27 cellular contexts compared by ENCODE assay signal in genomic region chr15:29003446-29004233, GRCh38.
DNase-seq lines count a peak whose midpoint lies in the region; ATAC-seq, FAIRE-seq and TF ChIP-seq lines count a peak whose summit lies in the region.
"Had no signal": no experiment of that assay in that cellular context is flagged by ENCODE, and none has a peak within 500 bp of the region (broad histone marks: within the 10 kb centered on the region; RNA-seq: fewer than 3 reads in every experiment).

No MANE protein-coding gene starts in this region.

- DNase-seq in DND-41 (peak; percentile 5), M059J (ENCODE audit: low read depth) (peak; percentile 20), astrocyte of the spinal cord (ENCODE audit: low read depth, low spot score) (peak; percentile 22), nephron progenitor cell (no peak), kidney (no peak), caudate nucleus (lab: John Stamatoyannopoulos, UW) (no peak), testis (no peak)
- DNase-seq: activated CD4-positive, alpha-beta T cell treated with anti-CD3 and anti-CD28 coated beads for 4 hours; Caco-2; cerebellar nuclear complex; DMS79 treated with DMSO at 0.1 percent for 48 hours; H9; mesendoderm; NCI-H1048; NCI-H187 treated with DMSO at 0.1 percent for 48 hours; NCI-H69; ovary; RPMI8226; SK-N-SH; stimulated activated CD4-positive, alpha-beta T cell treated with anti-CD3 and anti-CD28 coated beads, Interleukin-2, amount 100 ng/mL, for 48 hours had no signal

- H3K36me3 ChIP-seq in DND-41 (ENCODE audit: insufficient read depth, low read length) (no peaks in the 10 kb centered on the region), kidney (ENCODE audit: control insufficient read depth in 1 of 2, insufficient read depth in 2 of 2, low read length in 2 of 2) (no peaks in the 10 kb centered on the region), testis (ENCODE audit: low read depth, missing control alignments) (no peaks in the 10 kb centered on the region)
- H3K36me3 ChIP-seq: adrenal gland, ovary had no signal

- H3K36me3 Mint-ChIP-seq in nephron progenitor cell (ENCODE audit: low read depth), result peaks cover 63% of the 10 kb centered on the region
- H3K36me3 Mint-ChIP-seq: stimulated activated memory B cell treated with anti-CD40 and anti-IgM and Interleukin-4, amounts not matched to agents 10 μg/mL and 1 μg/mL and 100 μg/mL, for 72 hours had no signal

- no peak for FAIRE-seq in kidney (lab: Jason Lieb, UNC)

- H3K4me3 ChIP-seq in DND-41 (ENCODE audit: low read depth in 1 of 2, low read length in 2 of 2), result no peak overlapping the region
- no peak overlapping the region for H3K4me3 ChIP-seq in astrocyte of the spinal cord (ENCODE audit: low read depth, low read length)
- H3K4me3 ChIP-seq in kidney (ENCODE audit: low read length in 2 of 2), result no peak overlapping the region
- no peak overlapping the region for H3K4me3 ChIP-seq in testis
- H3K4me3 ChIP-seq: adrenal gland; BLaER1 treated with 17β-estradiol and CSF1 and Interleukin-3, amounts not matched to agents 10 nM and 100 nM; ovary had no signal

- WGBS in testis, 2 donors, result 81 to 84% methylated on average over 5 of the region's 5 CpGs

- peaks cover 2% of the 10 kb centered on the region for H3K27me3 Mint-ChIP-seq in nephron progenitor cell (ENCODE audit: low read depth, poor library complexity)
- H3K27me3 Mint-ChIP-seq: stimulated activated memory B cell treated with anti-CD40 and anti-IgM and Interleukin-4, amounts not matched to agents 10 μg/mL and 1 μg/mL and 100 μg/mL, for 72 hours had no signal

- intact Hi-C loops in kidney (cut with DNase I), result no loop called here
- intact Hi-C loops in testis (cut with DNase I; ENCODE audit: low total_unique reads), result no loop called here

- no peak for TF ChIP-seq POLR2A in testis (IDR thresholded peaks at IDR 0.05)

- H3K9ac ChIP-seq in DND-41 (ENCODE audit: low read depth, low read length), result no peak overlapping the region
- no peak overlapping the region for H3K9ac ChIP-seq in kidney (ENCODE audit: low read length in 2 of 2)
- H3K9ac ChIP-seq: BLaER1 treated with 17β-estradiol and CSF1 and Interleukin-3, amounts not matched to agents 10 nM and 100 nM; SK-N-SH had no signal

- ATAC-seq in DND-41 (ENCODE audit: insufficient read depth, low read depth), result peak; percentile 52; the same call in 2 of the 3 replicates
- ATAC-seq in esophagus mucosa, result no peak

- no peaks in the 10 kb centered on the region for H4K20me1 ChIP-seq in DND-41 (ENCODE audit: insufficient read depth, low read length)
- H4K20me1 ChIP-seq: BLaER1 treated with 17β-estradiol and CSF1 and Interleukin-3, amounts not matched to agents 10 nM and 100 nM had no signal

- no peak overlapping the region for H3K4me2 ChIP-seq in DND-41 (ENCODE audit: insufficient read depth, low read length)
- H3K4me2 ChIP-seq: SK-N-SH had no signal

- H3K27ac Mint-ChIP-seq in nephron progenitor cell, result peak overlapping the region; percentile 80
- H3K27ac Mint-ChIP-seq: activated T-helper 2 cell treated with anti-CD3 and anti-CD28 coated beads, Interferon-gamma antibody, Interleukin-2, Interleukin-4, amounts not matched to agents 10 μg/mL and 5 μg/mL and 100 μg/mL, durations not matched to agents 14 hours and 24 hours and 36 hours; stimulated activated memory B cell treated with anti-CD40 and anti-IgM and Interleukin-4, amounts not matched to agents 10 μg/mL and 1 μg/mL and 100 μg/mL, for 72 hours; T-helper 2 cell treated with Interferon-gamma antibody and Interleukin-4, amounts not matched to agents 5 μg/mL and 100 μg/mL, for 36 hours had no signal

- no peak overlapping the region for H2AFZ ChIP-seq in DND-41 (ENCODE audit: low read depth, low read length)

- H3K27me3 ChIP-seq in DND-41 (ENCODE audit: insufficient read depth, low read length, poor library complexity) (no peaks in the 10 kb centered on the region), testis (no peaks in the 10 kb centered on the region)
- H3K27me3 ChIP-seq: adrenal gland; BLaER1 treated with 17β-estradiol and CSF1 and Interleukin-3, amounts not matched to agents 10 nM and 100 nM; ovary had no signal

- H3K4me3 Mint-ChIP-seq in nephron progenitor cell, result no peak overlapping the region
- H3K4me3 Mint-ChIP-seq: H9; stimulated activated memory B cell treated with anti-CD40 and anti-IgM and Interleukin-4, amounts not matched to agents 10 μg/mL and 1 μg/mL and 100 μg/mL, for 72 hours; T-helper 2 cell treated with Interferon-gamma antibody and Interleukin-4, amounts not matched to agents 5 μg/mL and 100 μg/mL, for 36 hours had no signal

- peaks cover 1% of the 10 kb centered on the region for H3K4me1 Mint-ChIP-seq in nephron progenitor cell
- H3K4me1 Mint-ChIP-seq: stimulated activated memory B cell treated with anti-CD40 and anti-IgM and Interleukin-4, amounts not matched to agents 10 μg/mL and 1 μg/mL and 100 μg/mL, for 72 hours had no signal

- peaks cover 13% of the 10 kb centered on the region for H3K9me3 Mint-ChIP-seq in nephron progenitor cell
- H3K9me3 Mint-ChIP-seq: activated T-helper 2 cell treated with anti-CD3 and anti-CD28 coated beads, Interferon-gamma antibody, Interleukin-2, Interleukin-4, amounts not matched to agents 10 μg/mL and 5 μg/mL and 100 μg/mL, durations not matched to agents 14 hours and 24 hours and 36 hours had no signal

- TF ChIP-seq CTCF in DND-41 (IDR thresholded peaks at IDR 0.05; ENCODE audit: borderline replicate concordance, extremely low read depth, low read length, poor library complexity, severe bottlenecking) (no peak), astrocyte of the spinal cord (IDR thresholded peaks at IDR 0.05; ENCODE audit: low read depth, low read length) (no peak), nephron progenitor cell (IDR thresholded peaks at IDR 0.05) (no peak), kidney (IDR thresholded peaks at IDR 0.05; ENCODE audit: borderline replicate concordance, extremely low read depth, insufficient read depth) (no peak), testis (IDR thresholded peaks at IDR 0.05) (no peak)

- no peaks in the 10 kb centered on the region for H3K79me2 ChIP-seq in DND-41 (ENCODE audit: insufficient read depth, low read length)

- in situ Hi-C loops in astrocyte of the spinal cord (cut with HindIII; ENCODE audit: low sequenced_read_pairs), result no loop called here

- H3K9me3 ChIP-seq in DND-41 (ENCODE audit: insufficient read depth, low read length, severe bottlenecking) (no peaks in the 10 kb centered on the region), kidney (ENCODE audit: control insufficient read depth in 1 of 2, low read length in 2 of 2) (no peaks in the 10 kb centered on the region), testis (no peaks in the 10 kb centered on the region)
- H3K9me3 ChIP-seq: adrenal gland, ovary, SK-N-SH had no signal

- H3K27ac ChIP-seq in DND-41 (ENCODE audit: low read length) (no peak overlapping the region), kidney (ENCODE audit: low read depth in 2 of 2, low read length in 2 of 2) (no peak overlapping the region), caudate nucleus (ENCODE audit: low read depth, low read length) (no peak overlapping the region), testis (no peak overlapping the region)
- H3K27ac ChIP-seq: adrenal gland; BLaER1 treated with 17β-estradiol and CSF1 and Interleukin-3, amounts not matched to agents 10 nM and 100 nM; epithelial cell of prostate; ovary had no signal

- H3K4me1 ChIP-seq in DND-41 (ENCODE audit: insufficient read depth, low read length) (no peaks in the 10 kb centered on the region), kidney (ENCODE audit: control insufficient read depth in 1 of 2, insufficient read depth in 1 of 2, low read depth in 1 of 2, low read length in 2 of 2) (no peaks in the 10 kb centered on the region), testis (no peaks in the 10 kb centered on the region)
- H3K4me1 ChIP-seq: adrenal gland, Caco-2 had no signal

Comparison
In these comparisons a context has a peak if more than half of its experiments do, and no peak if none do; other contexts are left out.
1. DNase-seq: peak in DND-41 (single experiment), M059J (single experiment) and astrocyte of the spinal cord (single experiment); none in nephron progenitor cell (single experiment), kidney (single experiment), caudate nucleus (0 of 61) and testis (single experiment).